ENCODE assay signal across 8 cellular contexts in genomic region chr2:181466661-181467576, GRCh38. TPM values are rescaled to one million over a fixed set of nuclear protein-coding genes. Genes with fewer than 3 reads are reported as not detected.
DNase-seq lines count a peak whose midpoint lies in the region; ATAC-seq and TF ChIP-seq lines count a peak whose summit lies in the region.

No MANE protein-coding gene starts in this region.

- TF ChIP-seq CTCF in right atrium auricular region (IDR thresholded peaks at IDR 0.05): peak; percentile 58 to 79

- H3K4me1 ChIP-seq in right atrium auricular region: no peaks in the 10 kb centered on the region

- peak overlapping the region; percentile 40 for H3K4me3 Mint-ChIP-seq in activated naive CD8-positive, alpha-beta T cell treated with anti-CD3 and anti-CD28 coated beads, Interleukin-2, amount 50 U/mL, for 24 hours

- no peaks in the 10 kb centered on the region for H3K27me3 Mint-ChIP-seq in activated naive CD8-positive, alpha-beta T cell treated with anti-CD3 and anti-CD28 coated beads, Interleukin-2, amount 50 U/mL, for 24 hours

- no peaks in the 10 kb centered on the region for H3K27me3 ChIP-seq in right atrium auricular region

- H3K9me3 ChIP-seq in right atrium auricular region: no peaks in the 10 kb centered on the region

- H3K27ac ChIP-seq in right atrium auricular region: no peak overlapping the region

- H3K9me3 Mint-ChIP-seq in activated naive CD8-positive, alpha-beta T cell treated with anti-CD3 and anti-CD28 coated beads, Interleukin-2, amount 50 U/mL, for 24 hours: peaks cover 4% of the 10 kb centered on the region

- peak overlapping the region; percentile 93 for H3K27ac Mint-ChIP-seq in activated naive CD8-positive, alpha-beta T cell treated with anti-CD3 and anti-CD28 coated beads, Interleukin-2, amount 50 U/mL, for 24 hours

- peaks cover 94% of the 10 kb centered on the region for H3K4me1 Mint-ChIP-seq in activated naive CD8-positive, alpha-beta T cell treated with anti-CD3 and anti-CD28 coated beads, Interleukin-2, amount 50 U/mL, for 24 hours

- H3K36me3 ChIP-seq in right atrium auricular region: no peaks in the 10 kb centered on the region

- no peak overlapping the region for H3K4me3 ChIP-seq in right atrium auricular region

- DNase-seq in GM03348 (ENCODE audit: low spot score): peak; percentile 16
- peak; percentile 21 for DNase-seq in SW480 (ENCODE audit: low spot score)
- DNase-seq in activated naive CD8-positive, alpha-beta T cell treated with anti-CD3 and anti-CD28 coated beads, Interleukin-2, amount 50 U/mL, for 24 hours: peak; percentile 86
- peak; percentile 69 for DNase-seq in right atrium auricular region (ENCODE audit: low spot score)
- peak; percentile 39 to 76 for DNase-seq in stimulated activated CD4-positive, alpha-beta T cell treated with anti-CD3 and anti-CD28 coated beads, Interleukin-12 subunit alpha, Interleukin-12 subunit beta, amount 100 ng/mL, for 24 hours (ENCODE audit: low read depth in 2 of 2)

- peaks cover 46% of the 10 kb centered on the region for H3K36me3 Mint-ChIP-seq in activated naive CD8-positive, alpha-beta T cell treated with anti-CD3 and anti-CD28 coated beads, Interleukin-2, amount 50 U/mL, for 24 hours (ENCODE audit: low read depth)

- ATAC-seq in HG03565 (IDR thresholded peaks at IDR 0.05; ENCODE audit: unreplicated experiment): peak; percentile 28
- peak; percentile 45 for ATAC-seq in activated naive CD8-positive, alpha-beta T cell treated with anti-CD3 and anti-CD28 coated beads, Interleukin-2, amount 50 U/mL, for 24 hours
- ATAC-seq in HG02571 (IDR thresholded peaks at IDR 0.05; ENCODE audit: unreplicated experiment): no peak
- ATAC-seq in GM21528 (IDR thresholded peaks at IDR 0.05; ENCODE audit: low FRiP score, unreplicated experiment): no peak

RNA-seq across cellular contexts. Expression of gene ITGA4, which starts 9.7 kb away (rescaled TPM):
- 1 to 10 TPM in 1 of 2 donors, under 1 TPM in 1; 0.96 to 1.8 TPM for total RNA-seq in right atrium auricular region

Comparison
In these comparisons a context has a peak if more than half of its experiments do, and no peak if none do; other contexts are left out.
1. DNase-seq: peak in every context shown above with its lines; median percentile 86 in activated naive CD8-positive, alpha-beta T cell treated with anti-CD3 and anti-CD28 coated beads, Interleukin-2, amount 50 U/mL, for 24 hours; 69 in right atrium auricular region; 58 in stimulated activated CD4-positive, alpha-beta T cell treated with anti-CD3 and anti-CD28 coated beads, Interleukin-12 subunit alpha, Interleukin-12 subunit beta, amount 100 ng/mL, for 24 hours; 21 in SW480; 16 in GM03348.
2. ATAC-seq: peak in HG03565 (single experiment) and activated naive CD8-positive, alpha-beta T cell treated with anti-CD3 and anti-CD28 coated beads, Interleukin-2, amount 50 U/mL, for 24 hours (single experiment); none in HG02571 (single experiment) and GM21528 (single experiment).